In genomic region chr4:182861346-182861745, GRCh38 we compare ENCODE assay signal across 20 cellular contexts.
"Had no signal": no experiment of that assay in that cellular context is flagged by ENCODE, and none has a peak within 500 bp of the region (broad histone marks: within the 10 kb centered on the region; RNA-seq: fewer than 3 reads in every experiment).

No MANE protein-coding gene starts in this region.

- H3K9me3 ChIP-seq: pancreas, right atrium auricular region, right lobe of liver, suprapubic skin, thoracic aorta, uterus had no signal

- DNase-seq: heart left ventricle; islet precursor cell; left ventricle myocardium inferior; naive B cell; nucleus accumbens; right lobe of liver; stimulated activated CD4-positive, alpha-beta T cell treated with anti-CD3 and anti-CD28 coated beads, Interleukin-1b, Interleukin-23, amount 100 ng/mL, for 48 hours; stimulated activated CD4-positive, alpha-beta T cell treated with anti-CD3 and anti-CD28 coated beads, Interleukin-4, amount 100 ng/mL, for 1 hour; stimulated activated naive B cell treated with anti-CD40 and anti-IgM and Interleukin-4, amounts not matched to agents 10 μg/mL and 1 μg/mL and 100 μg/mL, for 72 hours; stimulated activated naive CD8-positive, alpha-beta T cell treated with anti-CD3 and anti-CD28 coated beads, Interleukin-15, Interleukin-2, amounts not matched to agents 100 U/mL and 50 U/mL, for 24 hours; uterus had no signal

- FAIRE-seq: pancreas had no signal

- H3K27me3 ChIP-seq: heart left ventricle, hepatocyte, pancreas, right atrium auricular region, right lobe of liver, suprapubic skin, tibial nerve, uterus had no signal

- H3K36me3 ChIP-seq: heart left ventricle, left ventricle myocardium inferior, pancreas, right atrium auricular region, right lobe of liver, suprapubic skin, thoracic aorta, tibial nerve, uterus had no signal

- H3K4me2 ChIP-seq: hepatocyte, smooth muscle cell had no signal

- H2AFZ ChIP-seq: hepatocyte had no signal

- H3K4me3 ChIP-seq: heart left ventricle, hepatocyte, left ventricle myocardium inferior, lung, pancreas, right atrium auricular region, right lobe of liver, smooth muscle cell, suprapubic skin, thoracic aorta, tibial nerve, uterus had no signal

- H3K4me1 ChIP-seq: left ventricle myocardium inferior, right atrium auricular region, tibial nerve, uterus had no signal

- ATAC-seq: heart left ventricle; natural killer cell treated with Interleukin-12 subunit alpha and Interleukin-12 subunit beta and Interleukin-15 and Interleukin-18, amount 100 ng/mL, for 72 hours; stimulated activated naive B cell treated with anti-CD40 and anti-IgM and Interleukin-4, amounts not matched to agents 10 μg/mL and 1 μg/mL and 100 μg/mL, for 72 hours; stimulated activated naive CD8-positive, alpha-beta T cell treated with anti-CD3 and anti-CD28 coated beads, Interleukin-15, Interleukin-2, amounts not matched to agents 100 U/mL and 50 U/mL, for 24 hours had no signal

- H3K79me2 ChIP-seq: hepatocyte had no signal

- H3K27ac ChIP-seq: heart left ventricle, hepatocyte, left ventricle myocardium inferior, right atrium auricular region, right lobe of liver, suprapubic skin, thoracic aorta, tibial nerve, uterus had no signal
